In the genomic region with DNA sequence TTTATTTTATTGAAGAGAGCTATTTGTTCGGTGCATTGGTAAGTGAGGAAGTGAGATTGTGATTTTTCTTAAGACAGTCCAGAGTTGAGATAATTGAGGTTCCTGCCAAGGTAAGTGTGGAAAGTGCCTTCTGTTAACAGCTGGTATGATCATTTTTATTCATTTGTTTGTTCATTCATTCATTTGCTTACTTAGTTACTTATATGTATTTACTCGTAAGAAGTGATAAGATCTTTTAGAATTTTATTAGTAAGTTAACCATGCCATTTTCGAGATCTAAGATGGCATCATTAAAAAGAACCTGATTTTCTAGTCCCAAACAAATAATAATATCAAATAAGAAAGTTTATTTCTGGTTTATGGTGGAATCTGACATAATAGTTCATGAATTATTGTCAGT, we compare ENCODE assay signal across 1 cellular context.
TF ChIP-seq lines count a peak whose summit lies in the region.

No MANE protein-coding gene starts in this region.

TF ChIP-seq in WTC11, 78 proteins besides CTCF, POLR2A, EP300 and RAD21 (continued from another document):
- TF ChIP-seq, protein P1, sequence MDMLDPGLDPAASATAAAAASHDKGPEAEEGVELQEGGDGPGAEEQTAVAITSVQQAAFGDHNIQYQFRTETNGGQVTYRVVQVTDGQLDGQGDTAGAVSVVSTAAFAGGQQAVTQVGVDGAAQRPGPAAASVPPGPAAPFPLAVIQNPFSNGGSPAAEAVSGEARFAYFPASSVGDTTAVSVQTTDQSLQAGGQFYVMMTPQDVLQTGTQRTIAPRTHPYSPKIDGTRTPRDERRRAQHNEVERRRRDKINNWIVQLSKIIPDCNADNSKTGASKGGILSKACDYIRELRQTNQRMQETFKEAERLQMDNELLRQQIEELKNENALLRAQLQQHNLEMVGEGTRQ (CRISPR knock-in tag; IDR thresholded peaks at IDR 0.05): no peak
- TF ChIP-seq JUN (CRISPR knock-in tag; IDR thresholded peaks at IDR 0.05) (no peak), RELA (CRISPR knock-in tag; IDR thresholded peaks at IDR 0.05; ENCODE audit: borderline replicate concordance) (no peak), HMGA2 (CRISPR knock-in tag; IDR thresholded peaks at IDR 0.05) (no peak), TEAD1 (CRISPR knock-in tag; IDR thresholded peaks at IDR 0.05) (no peak)
- TF ChIP-seq, protein P2, sequence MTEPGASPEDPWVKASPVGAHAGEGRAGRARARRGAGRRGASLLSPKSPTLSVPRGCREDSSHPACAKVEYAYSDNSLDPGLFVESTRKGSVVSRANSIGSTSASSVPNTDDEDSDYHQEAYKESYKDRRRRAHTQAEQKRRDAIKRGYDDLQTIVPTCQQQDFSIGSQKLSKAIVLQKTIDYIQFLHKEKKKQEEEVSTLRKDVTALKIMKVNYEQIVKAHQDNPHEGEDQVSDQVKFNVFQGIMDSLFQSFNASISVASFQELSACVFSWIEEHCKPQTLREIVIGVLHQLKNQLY (CRISPR knock-in tag; IDR thresholded peaks at IDR 0.05): no peak
- TF ChIP-seq, protein P3, sequence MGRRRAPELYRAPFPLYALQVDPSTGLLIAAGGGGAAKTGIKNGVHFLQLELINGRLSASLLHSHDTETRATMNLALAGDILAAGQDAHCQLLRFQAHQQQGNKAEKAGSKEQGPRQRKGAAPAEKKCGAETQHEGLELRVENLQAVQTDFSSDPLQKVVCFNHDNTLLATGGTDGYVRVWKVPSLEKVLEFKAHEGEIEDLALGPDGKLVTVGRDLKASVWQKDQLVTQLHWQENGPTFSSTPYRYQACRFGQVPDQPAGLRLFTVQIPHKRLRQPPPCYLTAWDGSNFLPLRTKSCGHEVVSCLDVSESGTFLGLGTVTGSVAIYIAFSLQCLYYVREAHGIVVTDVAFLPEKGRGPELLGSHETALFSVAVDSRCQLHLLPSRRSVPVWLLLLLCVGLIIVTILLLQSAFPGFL (CRISPR knock-in tag; IDR thresholded peaks at IDR 0.05; ENCODE audit: borderline replicate concordance): no peak
